ENCODE assay signal across 21 cellular contexts in the genomic region with DNA sequence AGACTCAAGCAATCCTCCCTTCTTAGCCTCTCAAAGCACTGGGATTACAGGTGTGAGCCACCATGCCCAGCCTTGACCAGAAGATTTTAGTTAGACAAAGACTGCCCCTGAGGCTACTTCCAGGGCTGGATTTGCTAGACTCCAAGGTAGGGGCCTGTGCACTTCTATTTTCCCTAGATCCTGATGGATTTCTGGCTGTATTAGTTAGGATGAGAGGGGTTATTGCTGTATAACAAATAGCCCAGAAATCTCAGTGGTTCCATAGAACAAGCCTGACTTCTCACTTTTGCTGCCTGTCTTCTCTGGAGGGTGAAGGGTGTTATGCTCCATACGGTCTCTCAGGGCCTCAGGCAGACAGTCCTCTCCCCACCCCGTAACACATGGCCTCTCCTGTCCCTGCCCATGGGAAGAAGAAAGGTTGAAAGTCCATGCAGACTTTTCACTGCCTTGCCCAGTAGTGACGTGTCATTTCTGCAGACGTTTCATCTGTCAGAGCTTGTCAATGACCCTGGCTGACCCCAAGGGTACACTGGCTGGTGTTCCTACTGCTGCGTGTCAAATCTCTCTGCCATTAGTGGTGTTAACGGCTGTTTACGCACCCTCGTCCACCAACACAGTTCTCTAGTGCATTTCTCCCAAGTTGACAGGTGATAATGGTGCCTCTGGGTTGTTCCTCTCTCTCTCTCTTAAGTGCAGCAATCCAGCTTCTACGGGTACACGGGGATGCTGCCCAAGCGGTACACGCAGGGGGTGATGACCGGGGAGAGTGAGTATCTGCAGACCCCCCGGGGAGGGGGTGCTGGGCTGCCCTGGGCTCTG.
"Had no signal": no experiment of that assay in that cellular context is flagged by ENCODE, and none has a peak within 500 bp of the region (broad histone marks: within the 10 kb centered on the region; RNA-seq: fewer than 3 reads in every experiment).

No MANE protein-coding gene starts in this region.

- H3K4me3 ChIP-seq: gastroesophageal sphincter, left ventricle myocardium inferior, lower lobe of right lung, prostate gland, testis, tibial nerve, uterus had no signal

- H3K27me3 ChIP-seq: testis, uterus had no signal

- DNase-seq: effector memory CD4-positive, alpha-beta T cell; foreskin fibroblast; glutamatergic neuron; left ventricle myocardium inferior; lower lobe of right lung; occipital lobe; stimulated activated CD4-positive, alpha-beta T cell treated with anti-CD3 and anti-CD28 coated beads, Interleukin-2, amount 100 ng/mL, for 24 hours; stimulated activated CD4-positive, alpha-beta T cell treated with anti-CD3 and anti-CD28 coated beads, Interleukin-4, amount 100 ng/mL, for 4 hours; stimulated activated naive B cell treated with anti-CD40 and anti-IgM and Interleukin-4, amounts not matched to agents 10 μg/mL and 1 μg/mL and 100 μg/mL, for 72 hours; stimulated activated naive CD8-positive, alpha-beta T cell treated with anti-CD3 and anti-CD28 coated beads, Interleukin-15, amount 100 ng/mL, for 72 hours; testis; uterus had no signal

- H3K9me3 ChIP-seq: gastroesophageal sphincter, lower lobe of right lung, prostate gland, testis, uterus had no signal

- ATAC-seq: esophagus mucosa; gastroesophageal sphincter; lower lobe of right lung; natural killer cell treated with Interleukin-12 subunit alpha and Interleukin-12 subunit beta and Interleukin-15 and Interleukin-18, amount 100 ng/mL, for 72 hours; sciatic nerve; stimulated activated naive B cell treated with anti-CD40 and anti-IgM and Interleukin-4, amounts not matched to agents 10 μg/mL and 1 μg/mL and 100 μg/mL, for 72 hours; stimulated activated naive CD8-positive, alpha-beta T cell treated with anti-CD3 and anti-CD28 coated beads, Interleukin-15, amount 100 ng/mL, for 72 hours had no signal

- H2AFZ ChIP-seq: parathyroid adenoma had no signal

- H3K4me1 ChIP-seq: left ventricle myocardium inferior, lower lobe of right lung, parathyroid adenoma, prostate gland, testis, uterus had no signal

- H3K79me2 ChIP-seq: parathyroid adenoma had no signal

- H3K4me3 Mint-ChIP-seq: memory B cell; mesothelial cell of epicardium; natural killer cell treated with Interleukin-12 subunit alpha and Interleukin-12 subunit beta and Interleukin-15 and Interleukin-18, amount 100 ng/mL, for 72 hours; stimulated activated naive B cell treated with anti-CD40 and anti-IgM and Interleukin-4, amounts not matched to agents 10 μg/mL and 1 μg/mL and 100 μg/mL, for 72 hours; stimulated activated naive CD8-positive, alpha-beta T cell treated with anti-CD3 and anti-CD28 coated beads, Interleukin-15, amount 100 ng/mL, for 72 hours had no signal

- H3K9me3 Mint-ChIP-seq: natural killer cell treated with Interleukin-12 subunit alpha and Interleukin-12 subunit beta and Interleukin-15 and Interleukin-18, amount 100 ng/mL, for 72 hours had no signal

- H3K36me3 ChIP-seq: gastroesophageal sphincter, left ventricle myocardium inferior, lower lobe of right lung, prostate gland, tibial nerve, uterus had no signal

- H3K27ac Mint-ChIP-seq: memory B cell; mesothelial cell of epicardium; natural killer cell treated with Interleukin-12 subunit alpha and Interleukin-12 subunit beta and Interleukin-15 and Interleukin-18, amount 100 ng/mL, for 72 hours; stimulated activated naive B cell treated with anti-CD40 and anti-IgM and Interleukin-4, amounts not matched to agents 10 μg/mL and 1 μg/mL and 100 μg/mL, for 72 hours; stimulated activated naive CD8-positive, alpha-beta T cell treated with anti-CD3 and anti-CD28 coated beads, Interleukin-15, amount 100 ng/mL, for 72 hours had no signal

- H3K36me3 Mint-ChIP-seq: natural killer cell treated with Interleukin-12 subunit alpha and Interleukin-12 subunit beta and Interleukin-15 and Interleukin-18, amount 100 ng/mL, for 72 hours had no signal

- H3K27ac ChIP-seq: gastroesophageal sphincter, left ventricle myocardium inferior, lower lobe of right lung, parathyroid adenoma, prostate gland, testis, tibial nerve, uterus had no signal

- H3K9ac ChIP-seq: parathyroid adenoma had no signal
